Comparison of ENCODE assay signal across 1 cellular context in the genomic region with DNA sequence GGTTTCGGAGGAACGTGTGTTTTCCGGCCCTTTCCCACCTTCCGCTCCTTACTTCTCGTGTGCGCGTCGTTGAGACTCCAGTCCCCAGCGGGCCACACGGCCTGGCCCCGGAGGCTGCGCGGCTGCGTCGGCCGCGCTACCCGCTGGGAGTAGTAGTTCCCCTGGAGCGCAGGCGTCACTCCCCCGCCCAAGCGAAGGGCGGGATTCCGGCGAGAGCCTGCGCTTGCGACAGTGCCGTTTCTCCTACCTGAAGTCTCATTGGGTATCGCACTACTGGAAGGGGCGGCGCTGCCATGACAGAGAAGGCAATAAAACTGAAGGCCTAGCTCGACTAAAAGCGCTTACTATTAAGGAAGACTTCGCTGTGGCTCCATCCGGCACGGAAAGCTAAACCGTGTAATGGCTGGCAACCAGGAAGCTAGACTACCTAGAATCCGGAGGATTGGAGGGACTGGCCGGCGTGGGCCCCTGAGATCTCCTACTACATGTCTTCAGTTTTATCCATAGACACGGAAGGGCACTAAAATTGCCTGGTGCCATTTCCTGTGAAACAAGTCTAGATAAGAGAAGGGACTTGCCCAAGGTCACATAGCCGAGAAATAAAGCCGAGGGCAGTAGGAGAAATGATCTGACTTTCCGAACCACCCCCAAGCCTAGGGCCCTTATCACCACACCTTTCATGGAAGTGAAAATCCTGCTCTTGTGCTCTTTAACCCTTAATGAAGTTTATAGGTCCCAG.
TF ChIP-seq lines count a peak whose summit lies in the region.

No MANE protein-coding gene starts in this region.

TF ChIP-seq in K562, 482 proteins besides CTCF, POLR2A, EP300 and RAD21 (continued from another document and continues in another):
- TF ChIP-seq, protein P1, sequence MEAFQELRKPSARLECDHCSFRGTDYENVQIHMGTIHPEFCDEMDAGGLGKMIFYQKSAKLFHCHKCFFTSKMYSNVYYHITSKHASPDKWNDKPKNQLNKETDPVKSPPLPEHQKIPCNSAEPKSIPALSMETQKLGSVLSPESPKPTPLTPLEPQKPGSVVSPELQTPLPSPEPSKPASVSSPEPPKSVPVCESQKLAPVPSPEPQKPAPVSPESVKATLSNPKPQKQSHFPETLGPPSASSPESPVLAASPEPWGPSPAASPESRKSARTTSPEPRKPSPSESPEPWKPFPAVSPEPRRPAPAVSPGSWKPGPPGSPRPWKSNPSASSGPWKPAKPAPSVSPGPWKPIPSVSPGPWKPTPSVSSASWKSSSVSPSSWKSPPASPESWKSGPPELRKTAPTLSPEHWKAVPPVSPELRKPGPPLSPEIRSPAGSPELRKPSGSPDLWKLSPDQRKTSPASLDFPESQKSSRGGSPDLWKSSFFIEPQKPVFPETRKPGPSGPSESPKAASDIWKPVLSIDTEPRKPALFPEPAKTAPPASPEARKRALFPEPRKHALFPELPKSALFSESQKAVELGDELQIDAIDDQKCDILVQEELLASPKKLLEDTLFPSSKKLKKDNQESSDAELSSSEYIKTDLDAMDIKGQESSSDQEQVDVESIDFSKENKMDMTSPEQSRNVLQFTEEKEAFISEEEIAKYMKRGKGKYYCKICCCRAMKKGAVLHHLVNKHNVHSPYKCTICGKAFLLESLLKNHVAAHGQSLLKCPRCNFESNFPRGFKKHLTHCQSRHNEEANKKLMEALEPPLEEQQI (IDR thresholded peaks at IDR 0.05): no peak; the same call in 1 of the 2 replicates
- TF ChIP-seq GATA2 (CRISPR knock-in tag; IDR thresholded peaks at IDR 0.05): peak; percentile 56
- TF ChIP-seq MAFF (IDR thresholded peaks at IDR 0.05; ENCODE audit: low read length): peak; percentile 32; the same call in 1 of the 2 replicates
- TF ChIP-seq JUND (IDR thresholded peaks at IDR 0.05; ENCODE audit: borderline replicate concordance, low read depth, low read length): peak; percentile 56; the same call in 1 of the 2 replicates
- peak; percentile 22; the same call in 1 of the 3 replicates for TF ChIP-seq JUND (tag; IDR thresholded peaks at IDR 0.05; ENCODE audit: borderline replicate concordance, low read depth, low read length)
- TF ChIP-seq, protein P2, sequence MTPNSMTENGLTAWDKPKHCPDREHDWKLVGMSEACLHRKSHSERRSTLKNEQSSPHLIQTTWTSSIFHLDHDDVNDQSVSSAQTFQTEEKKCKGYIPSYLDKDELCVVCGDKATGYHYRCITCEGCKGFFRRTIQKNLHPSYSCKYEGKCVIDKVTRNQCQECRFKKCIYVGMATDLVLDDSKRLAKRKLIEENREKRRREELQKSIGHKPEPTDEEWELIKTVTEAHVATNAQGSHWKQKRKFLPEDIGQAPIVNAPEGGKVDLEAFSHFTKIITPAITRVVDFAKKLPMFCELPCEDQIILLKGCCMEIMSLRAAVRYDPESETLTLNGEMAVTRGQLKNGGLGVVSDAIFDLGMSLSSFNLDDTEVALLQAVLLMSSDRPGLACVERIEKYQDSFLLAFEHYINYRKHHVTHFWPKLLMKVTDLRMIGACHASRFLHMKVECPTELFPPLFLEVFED (CRISPR knock-in tag; conservative IDR thresholded peaks at IDR 0.05): 0 out of 2 replicates have a peak, but pooled peaks have one; percentile 7
- no peak for TF ChIP-seq ZNF785 (CRISPR knock-in tag; IDR thresholded peaks at IDR 0.05)
- TF ChIP-seq, protein P3, sequence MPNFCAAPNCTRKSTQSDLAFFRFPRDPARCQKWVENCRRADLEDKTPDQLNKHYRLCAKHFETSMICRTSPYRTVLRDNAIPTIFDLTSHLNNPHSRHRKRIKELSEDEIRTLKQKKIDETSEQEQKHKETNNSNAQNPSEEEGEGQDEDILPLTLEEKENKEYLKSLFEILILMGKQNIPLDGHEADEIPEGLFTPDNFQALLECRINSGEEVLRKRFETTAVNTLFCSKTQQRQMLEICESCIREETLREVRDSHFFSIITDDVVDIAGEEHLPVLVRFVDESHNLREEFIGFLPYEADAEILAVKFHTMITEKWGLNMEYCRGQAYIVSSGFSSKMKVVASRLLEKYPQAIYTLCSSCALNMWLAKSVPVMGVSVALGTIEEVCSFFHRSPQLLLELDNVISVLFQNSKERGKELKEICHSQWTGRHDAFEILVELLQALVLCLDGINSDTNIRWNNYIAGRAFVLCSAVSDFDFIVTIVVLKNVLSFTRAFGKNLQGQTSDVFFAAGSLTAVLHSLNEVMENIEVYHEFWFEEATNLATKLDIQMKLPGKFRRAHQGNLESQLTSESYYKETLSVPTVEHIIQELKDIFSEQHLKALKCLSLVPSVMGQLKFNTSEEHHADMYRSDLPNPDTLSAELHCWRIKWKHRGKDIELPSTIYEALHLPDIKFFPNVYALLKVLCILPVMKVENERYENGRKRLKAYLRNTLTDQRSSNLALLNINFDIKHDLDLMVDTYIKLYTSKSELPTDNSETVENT (CRISPR knock-in tag; IDR thresholded peaks at IDR 0.05): peak; percentile 68; the same call in 1 of the 2 replicates
- TF ChIP-seq ILK (tag; IDR thresholded peaks at IDR 0.05; ENCODE audit: borderline replicate concordance, low read depth): no peak
- TF ChIP-seq ZNF57 (CRISPR knock-in tag; IDR thresholded peaks at IDR 0.05): no peak
- no peak for TF ChIP-seq ZNF121 (CRISPR knock-in tag; conservative IDR thresholded peaks at IDR 0.05)
- no peak for TF ChIP-seq ZNF146 (CRISPR knock-in tag; IDR thresholded peaks at IDR 0.05; ENCODE audit: unreplicated experiment)
- 0 out of 2 replicates have a peak, but pooled peaks have one; percentile 23 for TF ChIP-seq ZNF174 (CRISPR knock-in tag; IDR thresholded peaks at IDR 0.05)
- TF ChIP-seq CBX5 (IDR thresholded peaks at IDR 0.05; ENCODE audit: borderline replicate concordance, low read depth): no peak
- no peak for TF ChIP-seq GATAD2B (IDR thresholded peaks at IDR 0.05; ENCODE audit: borderline replicate concordance)
- TF ChIP-seq, protein P4, sequence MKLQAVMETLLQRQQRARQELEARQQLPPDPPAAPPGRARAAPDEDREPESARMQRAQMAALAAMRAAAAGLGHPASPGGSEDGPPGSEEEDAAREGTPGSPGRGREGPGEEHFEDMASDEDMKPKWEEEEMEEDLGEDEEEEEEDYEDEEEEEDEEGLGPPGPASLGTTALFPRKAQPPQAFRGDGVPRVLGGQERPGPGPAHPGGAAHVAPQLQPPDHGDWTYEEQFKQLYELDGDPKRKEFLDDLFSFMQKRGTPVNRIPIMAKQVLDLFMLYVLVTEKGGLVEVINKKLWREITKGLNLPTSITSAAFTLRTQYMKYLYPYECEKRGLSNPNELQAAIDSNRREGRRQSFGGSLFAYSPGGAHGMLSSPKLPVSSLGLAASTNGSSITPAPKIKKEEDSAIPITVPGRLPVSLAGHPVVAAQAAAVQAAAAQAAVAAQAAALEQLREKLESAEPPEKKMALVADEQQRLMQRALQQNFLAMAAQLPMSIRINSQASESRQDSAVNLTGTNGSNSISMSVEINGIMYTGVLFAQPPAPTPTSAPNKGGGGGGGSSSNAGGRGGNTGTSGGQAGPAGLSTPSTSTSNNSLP (IDR thresholded peaks at IDR 0.05; ENCODE audit: borderline replicate concordance, low read depth, low read length): peak; percentile 72; the same call in 1 of the 2 replicates
- TF ChIP-seq, protein P5, sequence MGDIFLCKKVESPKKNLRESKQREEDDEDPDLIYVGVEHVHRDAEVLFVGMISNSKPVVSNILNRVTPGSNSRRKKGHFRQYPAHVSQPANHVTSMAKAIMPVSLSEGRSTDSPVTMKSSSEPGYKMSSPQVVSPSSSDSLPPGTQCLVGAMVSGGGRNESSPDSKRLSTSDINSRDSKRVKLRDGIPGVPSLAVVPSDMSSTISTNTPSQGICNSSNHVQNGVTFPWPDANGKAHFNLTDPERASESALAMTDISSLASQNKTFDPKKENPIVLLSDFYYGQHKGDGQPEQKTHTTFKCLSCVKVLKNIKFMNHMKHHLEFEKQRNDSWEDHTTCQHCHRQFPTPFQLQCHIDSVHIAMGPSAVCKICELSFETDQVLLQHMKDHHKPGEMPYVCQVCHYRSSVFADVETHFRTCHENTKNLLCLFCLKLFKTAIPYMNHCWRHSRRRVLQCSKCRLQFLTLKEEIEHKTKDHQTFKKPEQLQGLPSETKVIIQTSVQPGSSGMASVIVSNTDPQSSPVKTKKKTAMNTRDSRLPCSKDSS (IDR thresholded peaks at IDR 0.05; ENCODE audit: low read depth, partially characterized antibody): peak; percentile 47
- TF ChIP-seq SMAD3 (CRISPR knock-in tag; conservative IDR thresholded peaks at IDR 0.05): peak; percentile 51; the same call in 1 of the 2 replicates
- peak; percentile 44; the same call in 1 of the 2 replicates for TF ChIP-seq JUN (IDR thresholded peaks at IDR 0.05; ENCODE audit: borderline replicate concordance, low read depth, low read length)
- 0 out of 2 replicates have a peak, but pooled peaks have one; percentile 20 for TF ChIP-seq JUN (CRISPR knock-in tag; IDR thresholded peaks at IDR 0.05; ENCODE audit: borderline replicate concordance)
- TF ChIP-seq, protein P6, sequence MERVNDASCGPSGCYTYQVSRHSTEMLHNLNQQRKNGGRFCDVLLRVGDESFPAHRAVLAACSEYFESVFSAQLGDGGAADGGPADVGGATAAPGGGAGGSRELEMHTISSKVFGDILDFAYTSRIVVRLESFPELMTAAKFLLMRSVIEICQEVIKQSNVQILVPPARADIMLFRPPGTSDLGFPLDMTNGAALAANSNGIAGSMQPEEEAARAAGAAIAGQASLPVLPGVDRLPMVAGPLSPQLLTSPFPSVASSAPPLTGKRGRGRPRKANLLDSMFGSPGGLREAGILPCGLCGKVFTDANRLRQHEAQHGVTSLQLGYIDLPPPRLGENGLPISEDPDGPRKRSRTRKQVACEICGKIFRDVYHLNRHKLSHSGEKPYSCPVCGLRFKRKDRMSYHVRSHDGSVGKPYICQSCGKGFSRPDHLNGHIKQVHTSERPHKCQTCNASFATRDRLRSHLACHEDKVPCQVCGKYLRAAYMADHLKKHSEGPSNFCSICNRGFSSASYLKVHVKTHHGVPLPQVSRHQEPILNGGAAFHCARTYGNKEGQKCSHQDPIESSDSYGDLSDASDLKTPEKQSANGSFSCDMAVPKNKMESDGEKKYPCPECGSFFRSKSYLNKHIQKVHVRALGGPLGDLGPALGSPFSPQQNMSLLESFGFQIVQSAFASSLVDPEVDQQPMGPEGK (CRISPR knock-in tag; IDR thresholded peaks at IDR 0.05; ENCODE audit: borderline replicate concordance): no peak
- TF ChIP-seq, protein P7, sequence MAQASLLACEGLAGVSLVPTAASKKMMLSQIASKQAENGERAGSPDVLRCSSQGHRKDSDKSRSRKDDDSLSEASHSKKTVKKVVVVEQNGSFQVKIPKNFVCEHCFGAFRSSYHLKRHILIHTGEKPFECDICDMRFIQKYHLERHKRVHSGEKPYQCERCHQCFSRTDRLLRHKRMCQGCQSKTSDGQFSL (CRISPR knock-in tag; IDR thresholded peaks at IDR 0.05): no peak
- TF ChIP-seq, protein P7 (tag; IDR thresholded peaks at IDR 0.05): 0 out of 4 replicates have a peak, but pooled peaks of 1 of the 2 experiments have one; percentile 0
- peak; percentile 87 for TF ChIP-seq PML (IDR thresholded peaks at IDR 0.05; ENCODE audit: low read length)
- TF ChIP-seq ZNF699 (CRISPR knock-in tag; IDR thresholded peaks at IDR 0.05; ENCODE audit: insufficient replicate concordance): no peak
- TF ChIP-seq, protein P8, sequence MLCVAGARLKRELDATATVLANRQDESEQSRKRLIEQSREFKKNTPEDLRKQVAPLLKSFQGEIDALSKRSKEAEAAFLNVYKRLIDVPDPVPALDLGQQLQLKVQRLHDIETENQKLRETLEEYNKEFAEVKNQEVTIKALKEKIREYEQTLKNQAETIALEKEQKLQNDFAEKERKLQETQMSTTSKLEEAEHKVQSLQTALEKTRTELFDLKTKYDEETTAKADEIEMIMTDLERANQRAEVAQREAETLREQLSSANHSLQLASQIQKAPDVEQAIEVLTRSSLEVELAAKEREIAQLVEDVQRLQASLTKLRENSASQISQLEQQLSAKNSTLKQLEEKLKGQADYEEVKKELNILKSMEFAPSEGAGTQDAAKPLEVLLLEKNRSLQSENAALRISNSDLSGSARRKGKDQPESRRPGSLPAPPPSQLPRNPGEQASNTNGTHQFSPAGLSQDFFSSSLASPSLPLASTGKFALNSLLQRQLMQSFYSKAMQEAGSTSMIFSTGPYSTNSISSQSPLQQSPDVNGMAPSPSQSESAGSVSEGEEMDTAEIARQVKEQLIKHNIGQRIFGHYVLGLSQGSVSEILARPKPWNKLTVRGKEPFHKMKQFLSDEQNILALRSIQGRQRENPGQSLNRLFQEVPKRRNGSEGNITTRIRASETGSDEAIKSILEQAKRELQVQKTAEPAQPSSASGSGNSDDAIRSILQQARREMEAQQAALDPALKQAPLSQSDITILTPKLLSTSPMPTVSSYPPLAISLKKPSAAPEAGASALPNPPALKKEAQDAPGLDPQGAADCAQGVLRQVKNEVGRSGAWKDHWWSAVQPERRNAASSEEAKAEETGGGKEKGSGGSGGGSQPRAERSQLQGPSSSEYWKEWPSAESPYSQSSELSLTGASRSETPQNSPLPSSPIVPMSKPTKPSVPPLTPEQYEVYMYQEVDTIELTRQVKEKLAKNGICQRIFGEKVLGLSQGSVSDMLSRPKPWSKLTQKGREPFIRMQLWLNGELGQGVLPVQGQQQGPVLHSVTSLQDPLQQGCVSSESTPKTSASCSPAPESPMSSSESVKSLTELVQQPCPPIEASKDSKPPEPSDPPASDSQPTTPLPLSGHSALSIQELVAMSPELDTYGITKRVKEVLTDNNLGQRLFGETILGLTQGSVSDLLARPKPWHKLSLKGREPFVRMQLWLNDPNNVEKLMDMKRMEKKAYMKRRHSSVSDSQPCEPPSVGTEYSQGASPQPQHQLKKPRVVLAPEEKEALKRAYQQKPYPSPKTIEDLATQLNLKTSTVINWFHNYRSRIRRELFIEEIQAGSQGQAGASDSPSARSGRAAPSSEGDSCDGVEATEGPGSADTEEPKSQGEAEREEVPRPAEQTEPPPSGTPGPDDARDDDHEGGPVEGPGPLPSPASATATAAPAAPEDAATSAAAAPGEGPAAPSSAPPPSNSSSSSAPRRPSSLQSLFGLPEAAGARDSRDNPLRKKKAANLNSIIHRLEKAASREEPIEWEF (CRISPR knock-in tag; IDR thresholded peaks at IDR 0.05): 0 out of 2 replicates have a peak, but pooled peaks have one; percentile 4
- no peak for TF ChIP-seq DNMT1 (IDR thresholded peaks at IDR 0.05)
- peak; percentile 17 for TF ChIP-seq SAP30 (IDR thresholded peaks at IDR 0.05; ENCODE audit: borderline replicate concordance, insufficient read depth, low read depth, low read length, poor library complexity, severe bottlenecking)
- no peak for TF ChIP-seq ARHGAP35 (IDR thresholded peaks at IDR 0.05; ENCODE audit: partially characterized antibody)
- TF ChIP-seq ZNF707 (CRISPR knock-in tag; conservative IDR thresholded peaks at IDR 0.05): no peak
- no peak for TF ChIP-seq ZNF253 (CRISPR knock-in tag; conservative IDR thresholded peaks at IDR 0.05)
- TF ChIP-seq RBM22 (IDR thresholded peaks at IDR 0.05; ENCODE audit: low read depth, low read length, poor library complexity, severe bottlenecking): peak; percentile 56
- TF ChIP-seq ZNF507 (tag; conservative IDR thresholded peaks at IDR 0.05): no peak
- TF ChIP-seq, protein P9, sequence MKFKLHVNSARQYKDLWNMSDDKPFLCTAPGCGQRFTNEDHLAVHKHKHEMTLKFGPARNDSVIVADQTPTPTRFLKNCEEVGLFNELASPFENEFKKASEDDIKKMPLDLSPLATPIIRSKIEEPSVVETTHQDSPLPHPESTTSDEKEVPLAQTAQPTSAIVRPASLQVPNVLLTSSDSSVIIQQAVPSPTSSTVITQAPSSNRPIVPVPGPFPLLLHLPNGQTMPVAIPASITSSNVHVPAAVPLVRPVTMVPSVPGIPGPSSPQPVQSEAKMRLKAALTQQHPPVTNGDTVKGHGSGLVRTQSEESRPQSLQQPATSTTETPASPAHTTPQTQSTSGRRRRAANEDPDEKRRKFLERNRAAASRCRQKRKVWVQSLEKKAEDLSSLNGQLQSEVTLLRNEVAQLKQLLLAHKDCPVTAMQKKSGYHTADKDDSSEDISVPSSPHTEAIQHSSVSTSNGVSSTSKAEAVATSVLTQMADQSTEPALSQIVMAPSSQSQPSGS (CRISPR knock-in tag; IDR thresholded peaks at IDR 0.05): no peak
